In genomic region chr2:235614900-235615712, GRCh38 we compare ENCODE assay signal across 12 cellular contexts.
A peak's percentile ranks its signal among the peaks of the same experiment; 100 is the strongest.
DNase-seq lines count a peak whose midpoint lies in the region; ATAC-seq, FAIRE-seq and TF ChIP-seq lines count a peak whose summit lies in the region.
"Had no signal": no experiment of that assay in that cellular context is flagged by ENCODE, and none has a peak within 500 bp of the region (broad histone marks: within the 10 kb centered on the region; RNA-seq: fewer than 3 reads in every experiment).

No MANE protein-coding gene starts in this region.

- FAIRE-seq in K562 (lab: Jason Lieb, UNC), result no peak
- FAIRE-seq: GM12878 had no signal

- H3K27me3 ChIP-seq in K562 (ENCODE audit: control insufficient read depth in 2 of 2, insufficient read depth in 2 of 2, low read length in 2 of 2) (no peaks in the 10 kb centered on the region), H9 (ENCODE audit: insufficient read depth, low read length) (no peaks in the 10 kb centered on the region)

- H3K27ac ChIP-seq in K562 (ENCODE audit: extremely low read depth, low read depth, low read length), result no peak overlapping the region
- no peak overlapping the region for H3K27ac ChIP-seq in H9 (ENCODE audit: insufficient read length, low read depth, low read length)

- H3K79me1 ChIP-seq in H9 (ENCODE audit: insufficient read depth, low read depth, low read length, poor library complexity, severe bottlenecking), result peaks cover 10% of the 10 kb centered on the region

- H3K4me2 ChIP-seq in K562 (ENCODE audit: insufficient read depth, low read length) (no peak overlapping the region), H9 (ENCODE audit: insufficient read depth, insufficient read length, low read length) (no peak overlapping the region)

- no peak overlapping the region for H3K9ac ChIP-seq in K562 (ENCODE audit: insufficient read depth in 1 of 2, low read depth in 2 of 2, low read length in 2 of 2)
- no peak overlapping the region for H3K9ac ChIP-seq in H9 (ENCODE audit: extremely low read depth, insufficient read length, low read length)

- H2BK20ac ChIP-seq in H9 (ENCODE audit: low read depth, low read length, poor library complexity, severe bottlenecking), result no peak overlapping the region

- H3K36me3 Mint-ChIP-seq in HFFc6 (ENCODE audit: low read depth) (no peaks in the 10 kb centered on the region), H9 (ENCODE audit: insufficient read depth in 1 of 3, low read depth in 3 of 3) (no peaks in the 10 kb centered on the region)

- H2AFZ ChIP-seq in K562 (ENCODE audit: low read depth, low read length) (no peak overlapping the region), H9 (ENCODE audit: low read length) (no peak overlapping the region)

- H3K9me3 ChIP-seq in K562 (replicated peaks; ENCODE audit: control insufficient read depth, insufficient read depth, low read depth, low read length) (no peaks in the 10 kb centered on the region), H9 (ENCODE audit: control insufficient read depth, low read depth, low read length) (no peaks in the 10 kb centered on the region)

- H3K4me3 ChIP-seq in K562, result no peak overlapping the region
- H3K4me3 ChIP-seq: GM12878 had no signal

- no peak overlapping the region for H3K18ac ChIP-seq in H9 (ENCODE audit: insufficient read length, low read depth, low read length)

- no peak overlapping the region for H2BK12ac ChIP-seq in H9 (ENCODE audit: insufficient read length, low read depth, low read length)

- TF ChIP-seq RAD21 in K562 (CRISPR knock-in tag; conservative IDR thresholded peaks at IDR 0.05 in 1 of 2, IDR thresholded peaks at IDR 0.05 in 1 of 2), result no peak

- H4K5ac ChIP-seq in H9 (ENCODE audit: insufficient read length, low read depth, low read length), result no peak overlapping the region

- no peak overlapping the region for H3K56ac ChIP-seq in H9 (ENCODE audit: insufficient read length, low read depth, low read length)

- H3K9me3 Mint-ChIP-seq in HFFc6 (no peaks in the 10 kb centered on the region), H9 (no peaks in the 10 kb centered on the region)

- no peak overlapping the region for H3K23ac ChIP-seq in H9 (ENCODE audit: insufficient read length, low read depth, low read length)

- no peaks in the 10 kb centered on the region for H3K9me1 ChIP-seq in K562 (ENCODE audit: control insufficient read depth, insufficient read depth, low read length)

- CTCF ChIA-PET in K562 (lab: Yijun Ruan, JAX; ENCODE audit: low intra/inter-chr PET ratio), result no interaction called here

- H3K27me3 Mint-ChIP-seq in HFFc6 (ENCODE audit: insufficient read depth), result no peaks in the 10 kb centered on the region
- H3K27me3 Mint-ChIP-seq in H9 (ENCODE audit: low read depth), result no peaks in the 10 kb centered on the region

- no peak for TF ChIP-seq POLR2A in K562 (conservative IDR thresholded peaks at IDR 0.05)

- BruUV-seq in K562 (replicated peaks; lab: Mats Ljungman, UMichigan), result no TSS peak

- H3K14ac ChIP-seq in H9 (ENCODE audit: insufficient read depth, low read length), result no peak overlapping the region

- H3K4me3 Mint-ChIP-seq in HFFc6 (peak overlapping the region; percentile 50), H9 (no peak overlapping the region)
- H3K4me3 Mint-ChIP-seq: activated CD4-positive, alpha-beta T cell treated with anti-CD3 and anti-CD28 coated beads for 36 hours had no signal

- H3K4me1 Mint-ChIP-seq in HFFc6 (ENCODE audit: low read depth), result peaks cover 45% of the 10 kb centered on the region
- H3K4me1 Mint-ChIP-seq in H9, result peaks cover 13 to 19% of the 10 kb centered on the region in 2 experiments
- H3K4me1 Mint-ChIP-seq: activated CD4-positive, alpha-beta T cell treated with anti-CD3 and anti-CD28 coated beads for 36 hours had no signal

- H4K20me1 ChIP-seq in K562 (replicated peaks; ENCODE audit: control insufficient read depth, insufficient read depth, low read length) (peaks cover 9% of the 10 kb centered on the region; the same call in 1 of the 2 replicates), H9 (ENCODE audit: control insufficient read depth, insufficient read depth, insufficient read length) (no peaks in the 10 kb centered on the region)

- H3K36me3 ChIP-seq in K562 (ENCODE audit: control insufficient read depth, insufficient read depth, low read length), result no peaks in the 10 kb centered on the region

- H3K4me1 ChIP-seq in K562 (replicated peaks in 1 of 2; ENCODE audit: control insufficient read depth in 2 of 2, insufficient read depth in 2 of 2, low read length in 2 of 2), result peaks cover 0 to 3% of the 10 kb centered on the region in 2 experiments; a peak in 1 of 5 replicates
- H3K4me1 ChIP-seq in H9 (ENCODE audit: insufficient read depth, low read length), result no peaks in the 10 kb centered on the region; the same call in 1 of the 2 replicates

- no peak overlapping the region for H3K4ac ChIP-seq in H9 (ENCODE audit: low read depth, low read length)

- TF ChIP-seq EP300 in K562 (IDR thresholded peaks at IDR 0.05; ENCODE audit: low read length), result no peak

- H4K8ac ChIP-seq in H9 (replicated peaks; ENCODE audit: insufficient read length, low read depth, low read length), result no peak overlapping the region

- no peak overlapping the region for H2BK120ac ChIP-seq in H9 (ENCODE audit: low read depth, low read length, poor library complexity, severe bottlenecking)

- H2BK15ac ChIP-seq in H9 (ENCODE audit: low read depth, low read length), result no peak overlapping the region

- TF ChIP-seq CTCF in HFFc6 (IDR thresholded peaks at IDR 0.05), result no peak
- TF ChIP-seq CTCF in K562 (IDR thresholded peaks at IDR 0.05 in 2 of 3, conservative IDR thresholded peaks at IDR 0.05 in 1 of 3; ENCODE audit: insufficient read depth in 2 of 3, low read depth in 1 of 3, low read length in 3 of 3), result no peak
- TF ChIP-seq CTCF in H9 (conservative IDR thresholded peaks at IDR 0.05), result no peak

- H3K27ac Mint-ChIP-seq in HFFc6, result peak overlapping the region; percentile 73
- no peak overlapping the region for H3K27ac Mint-ChIP-seq in H9
- H3K27ac Mint-ChIP-seq: activated CD4-positive, alpha-beta T cell treated with anti-CD3 and anti-CD28 coated beads for 36 hours had no signal

- H4K91ac ChIP-seq in H9 (ENCODE audit: insufficient read length, low read depth, low read length), result no peak overlapping the region

- H3T11ph ChIP-seq in H9 (ENCODE audit: low read length), result no peak overlapping the region

- no peak overlapping the region for H2AK5ac ChIP-seq in H9 (ENCODE audit: insufficient read length, low read length)

- peaks cover 70% of the 10 kb centered on the region for H3K79me2 ChIP-seq in K562 (ENCODE audit: control insufficient read depth, insufficient read depth, low read length)
- H3K79me2 ChIP-seq in H9 (ENCODE audit: insufficient read depth, low read length), result peaks cover 3% of the 10 kb centered on the region

- WGBS in K562 (ENCODE audit: insufficient coverage, low coverage, missing lambda C conversion rate), result 68% methylated on average over 11 of the region's 11 CpGs
- no CpG with 5 or more reads among the region's 11 CpGs for WGBS in H9 (ENCODE audit: extremely low coverage, insufficient read length, low lambda C conversion rate)

- POLR2A ChIA-PET in K562 (lab: Yijun Ruan, JAX), result no interaction called here

- no peaks in the 10 kb centered on the region for H3K23me2 ChIP-seq in H9 (ENCODE audit: insufficient read length, low read depth, low read length, poor library complexity, severe bottlenecking)

- no peak overlapping the region for H2BK5ac ChIP-seq in H9 (ENCODE audit: insufficient read length, low read length)

- in situ Hi-C loops in K562 (cut with MboI), result no loop called here

- DNase-seq in HFFc6 (peak; percentile 62), K562 (ENCODE audit: extremely low read depth in 1 of 4, low spot score in 3 of 4) (no peak), iris pigment epithelial cell (ENCODE audit: low read depth) (peak; percentile 82), stromal cell of bone marrow (ENCODE audit: low read depth) (peak; percentile 92), NCI-H2196 (lab: John Stamatoyannopoulos, UW; ENCODE audit: unreplicated experiment) (no peak), H9 (no peak)
- DNase-seq: activated CD4-positive, alpha-beta T cell treated with anti-CD3 and anti-CD28 coated beads for 36 hours; effector CD4-positive, alpha-beta T cell; NCI-H510A had no signal

- intact Hi-C loops in K562 (cut with micrococcal nuclease), result no loop called here

- ATAC-seq in K562 (no peak), HG03097 (IDR thresholded peaks at IDR 0.05; ENCODE audit: low FRiP score, unreplicated experiment) (no peak), GM18511 (IDR thresholded peaks at IDR 0.05; ENCODE audit: unreplicated experiment) (no peak)
- ATAC-seq: activated CD4-positive, alpha-beta T cell treated with anti-CD3 and anti-CD28 coated beads for 36 hours; GM12878 had no signal

TF ChIP-seq in K562, 482 proteins besides CTCF, POLR2A, EP300 and RAD21:
- TF ChIP-seq RFX1 (IDR thresholded peaks at IDR 0.05) (peak; percentile 25; the same call in 1 of the 2 replicates), MAFG (tag; conservative IDR thresholded peaks at IDR 0.05) (no peak)

Comparison
In these comparisons a context has a peak if more than half of its experiments do, and no peak if none do; other contexts are left out.
1. DNase-seq: peak in HFFc6 (single experiment), iris pigment epithelial cell (single experiment) and stromal cell of bone marrow (single experiment); none in K562 (0 of 4), NCI-H2196 (single experiment) and H9 (single experiment).